1 cellular context compared by ENCODE assay signal in genomic region chr7:132575336-132575986, GRCh38.
TF ChIP-seq lines count a peak whose summit lies in the region.

No MANE protein-coding gene starts in this region.

TF ChIP-seq in IMR-90, 13 proteins besides CTCF, POLR2A, EP300 and RAD21 (continued from another document):
- TF ChIP-seq USF2 (IDR thresholded peaks at IDR 0.05; ENCODE audit: low read depth, low read length) = no peak
- no peak for TF ChIP-seq BHLHE40 (IDR thresholded peaks at IDR 0.05; ENCODE audit: low read depth, low read length)
- TF ChIP-seq MAFK (IDR thresholded peaks at IDR 0.05; ENCODE audit: low read depth, low read length) = no peak
